Comparison of ENCODE assay signal across 32 cellular contexts in genomic region chr2:832635-833034, GRCh38.
DNase-seq lines count a peak whose midpoint lies in the region; ATAC-seq and TF ChIP-seq lines count a peak whose summit lies in the region.
"Had no signal": no experiment of that assay in that cellular context is flagged by ENCODE, and none has a peak within 500 bp of the region (broad histone marks: within the 10 kb centered on the region; RNA-seq: fewer than 3 reads in every experiment).

No MANE protein-coding gene starts in this region.

- CTCF ChIA-PET in activated CD8-positive, alpha-beta memory T cell treated with anti-CD3 and anti-CD28 coated beads, Interleukin-2, amount 10 ng/mL, durations not matched to agents 7 days and 5 days (lab: Charles Lee) = interaction anchor here (0.7 kb wide), 1 partner anchor 23 kb away, joined by 3 read pairs; no protein-coding TSS in a partner anchor
- CTCF ChIA-PET in PC-9 (lab: Charles Lee) = no interaction called here

- DNase-seq in activated CD8-positive, alpha-beta memory T cell treated with anti-CD3 and anti-CD28 coated beads, Interleukin-2, amount 10 ng/mL, durations not matched to agents 7 days and 5 days = peak; percentile 21
- no peak for DNase-seq in activated CD8-positive, alpha-beta memory T cell treated with anti-CD3 and anti-CD28 coated beads for 24 hours
- DNase-seq in esophagus muscularis mucosa (ENCODE audit: extremely low spot score) (peak; percentile 60), vagina (ENCODE audit: extremely low spot score in 2 of 2) (peak; percentile 16 to 55), PC-9 (no peak), NCI-H1436 (lab: John Stamatoyannopoulos, UW) (no peak)
- DNase-seq: 8988T; ACHN; AML-193; BE2C; C1 segment of cervical spinal cord; Caco-2; Calu3; CD4-positive, alpha-beta memory T cell; CD4-positive, alpha-beta T cell; CD4-positive, CD25-positive, alpha-beta regulatory T cell; CD8-positive, alpha-beta memory T cell; CD8-positive, alpha-beta T cell; COR-L47; DMS 273 treated with DMSO at 0.1 percent for 48 hours; DMS153; DMS53; DMS79; DMS79 treated with DMSO at 0.1 percent for 48 hours; EL had no signal

- H3K36me3 ChIP-seq in esophagus muscularis mucosa = no peaks in the 10 kb centered on the region
- H3K36me3 ChIP-seq in vagina = no peaks in the 10 kb centered on the region
- no peaks in the 10 kb centered on the region for H3K36me3 ChIP-seq in PC-9 (ENCODE audit: low read depth)
- H3K36me3 ChIP-seq: BE2C; BLaER1; BLaER1 treated with 17β-estradiol and CSF1 and Interleukin-3, amounts not matched to agents 10 nM and 100 nM had no signal

- WGBS in esophagus muscularis mucosa = 84% methylated on average over 2 of the region's 2 CpGs

- no peaks in the 10 kb centered on the region for H3K9me2 ChIP-seq in PC-9 (ENCODE audit: insufficient read depth)

- H3F3A ChIP-seq in PC-9 (ENCODE audit: insufficient read depth, low read depth) = no peaks in the 10 kb centered on the region

- H3K27ac Mint-ChIP-seq in activated CD8-positive, alpha-beta memory T cell treated with anti-CD3 and anti-CD28 coated beads, Interleukin-2, amount 10 ng/mL, durations not matched to agents 7 days and 5 days = no peak overlapping the region
- H3K27ac Mint-ChIP-seq: B cell; CD14-positive monocyte; CD4-positive, alpha-beta memory T cell; CD4-positive, alpha-beta T cell; CD4-positive, CD25-positive, alpha-beta regulatory T cell; CD8-positive, alpha-beta memory T cell; CD8-positive, alpha-beta T cell had no signal

- H3K27ac ChIP-seq in esophagus muscularis mucosa (replicated peaks in 1 of 4) (no peak overlapping the region), vagina (no peak overlapping the region), PC-9 (no peak overlapping the region)
- H3K27ac ChIP-seq: 22Rv1; A549; BLaER1; BLaER1 treated with 17β-estradiol and CSF1 and Interleukin-3, amounts not matched to agents 10 nM and 100 nM; C4-2B had no signal

- H3K4me3 Mint-ChIP-seq in activated CD8-positive, alpha-beta memory T cell treated with anti-CD3 and anti-CD28 coated beads, Interleukin-2, amount 10 ng/mL, durations not matched to agents 7 days and 5 days = no peak overlapping the region
- H3K4me3 Mint-ChIP-seq: B cell; CD4-positive, alpha-beta memory T cell; CD4-positive, alpha-beta T cell; CD4-positive, CD25-positive, alpha-beta regulatory T cell; CD8-positive, alpha-beta memory T cell; CD8-positive, alpha-beta T cell had no signal

- no peak overlapping the region for H3K4me3 ChIP-seq in esophagus muscularis mucosa
- H3K4me3 ChIP-seq in vagina = no peak overlapping the region
- H3K4me3 ChIP-seq in PC-9 = no peak overlapping the region
- H3K4me3 ChIP-seq: A549; BLaER1; BLaER1 treated with 17β-estradiol and CSF1 and Interleukin-3, amounts not matched to agents 10 nM and 100 nM had no signal

- no TSS peak for BruUV-seq in PC-9 (replicated peaks; lab: Mats Ljungman, UMichigan)

- TF ChIP-seq CTCF in esophagus muscularis mucosa (IDR thresholded peaks at IDR 0.05) (no peak), vagina (IDR thresholded peaks at IDR 0.05) (no peak), PC-9 (conservative IDR thresholded peaks at IDR 0.05) (no peak)

- no peaks in the 10 kb centered on the region for H3K36me3 Mint-ChIP-seq in activated CD8-positive, alpha-beta memory T cell treated with anti-CD3 and anti-CD28 coated beads, Interleukin-2, amount 10 ng/mL, durations not matched to agents 7 days and 5 days
- H3K36me3 Mint-ChIP-seq: CD14-positive monocyte; CD4-positive, alpha-beta memory T cell; CD4-positive, CD25-positive, alpha-beta regulatory T cell; CD8-positive, alpha-beta memory T cell; CD8-positive, alpha-beta T cell had no signal

- H3K9me3 ChIP-seq in esophagus muscularis mucosa (no peaks in the 10 kb centered on the region), vagina (no peaks in the 10 kb centered on the region), PC-9 (ENCODE audit: insufficient read depth, low read depth) (no peaks in the 10 kb centered on the region)
- H3K9me3 ChIP-seq: A549; BE2C; BLaER1; BLaER1 treated with 17β-estradiol and CSF1 and Interleukin-3, amounts not matched to agents 10 nM and 100 nM; Caco-2 had no signal

- H3K27me3 Mint-ChIP-seq in activated CD8-positive, alpha-beta memory T cell treated with anti-CD3 and anti-CD28 coated beads, Interleukin-2, amount 10 ng/mL, durations not matched to agents 7 days and 5 days = no peaks in the 10 kb centered on the region

- H3K4me1 ChIP-seq in esophagus muscularis mucosa (peaks cover 18 to 30% (median 24%) of the 10 kb centered on the region in 4 donors), vagina (no peaks in the 10 kb centered on the region), PC-9 (replicated peaks; ENCODE audit: insufficient read depth) (no peaks in the 10 kb centered on the region)
- H3K4me1 ChIP-seq: A549, BE2C, BLaER1, Caco-2 had no signal

- intact Hi-C loops in esophagus muscularis mucosa (cut with DNase I) (no loop called here), vagina (cut with DNase I) (no loop called here), PC-9 (cut with micrococcal nuclease; ENCODE audit: unreplicated experiment) (no loop called here)

- TF ChIP-seq POLR2A in esophagus muscularis mucosa (IDR thresholded peaks at IDR 0.05; ENCODE audit: low read depth) = no peak
- no peak for TF ChIP-seq POLR2A in vagina (IDR thresholded peaks at IDR 0.05)

- no peak overlapping the region for H2AFZ ChIP-seq in PC-9

- no peaks in the 10 kb centered on the region for H4K20me1 ChIP-seq in PC-9 (ENCODE audit: insufficient read depth)
- H4K20me1 ChIP-seq: BLaER1; BLaER1 treated with 17β-estradiol and CSF1 and Interleukin-3, amounts not matched to agents 10 nM and 100 nM had no signal

- H3K9me3 Mint-ChIP-seq in activated CD8-positive, alpha-beta memory T cell treated with anti-CD3 and anti-CD28 coated beads, Interleukin-2, amount 10 ng/mL, durations not matched to agents 7 days and 5 days (ENCODE audit: low read depth) = no peaks in the 10 kb centered on the region
- H3K9me3 Mint-ChIP-seq: CD4-positive, alpha-beta T cell; CD4-positive, CD25-positive, alpha-beta regulatory T cell; CD8-positive, alpha-beta memory T cell; CD8-positive, alpha-beta T cell had no signal

- H3K4me2 ChIP-seq in PC-9 = no peak overlapping the region
- H3K4me2 ChIP-seq: A549, BLaER1 had no signal

- POLR2A ChIA-PET in PC-9 (lab: Charles Lee; ENCODE audit: unreplicated experiment) = no interaction called here

- H3K27me3 ChIP-seq in esophagus muscularis mucosa (no peaks in the 10 kb centered on the region), vagina (no peaks in the 10 kb centered on the region), PC-9 (ENCODE audit: insufficient read depth, low read depth) (peaks cover 92% of the 10 kb centered on the region)
- H3K27me3 ChIP-seq: BE2C; BLaER1; BLaER1 treated with 17β-estradiol and CSF1 and Interleukin-3, amounts not matched to agents 10 nM and 100 nM had no signal

- ATAC-seq in activated CD8-positive, alpha-beta memory T cell treated with anti-CD3 and anti-CD28 coated beads, Interleukin-2, amount 10 ng/mL, durations not matched to agents 7 days and 5 days = no peak
- ATAC-seq: A549; CD8-positive, alpha-beta T cell had no signal

- no peak for TF ChIP-seq EP300 in esophagus muscularis mucosa (IDR thresholded peaks at IDR 0.05)

- no peaks in the 10 kb centered on the region for H3K79me2 ChIP-seq in PC-9 (ENCODE audit: low read depth)

- peaks cover 7% of the 10 kb centered on the region for H3K4me1 Mint-ChIP-seq in activated CD8-positive, alpha-beta memory T cell treated with anti-CD3 and anti-CD28 coated beads, Interleukin-2, amount 10 ng/mL, durations not matched to agents 7 days and 5 days

Comparison
In these comparisons a context has a peak if more than half of its experiments do, and no peak if none do; other contexts are left out.
1. DNase-seq: peak in activated CD8-positive, alpha-beta memory T cell treated with anti-CD3 and anti-CD28 coated beads, Interleukin-2, amount 10 ng/mL, durations not matched to agents 7 days and 5 days (single experiment), esophagus muscularis mucosa (single experiment) and vagina (2 of 2); none in activated CD8-positive, alpha-beta memory T cell treated with anti-CD3 and anti-CD28 coated beads for 24 hours (single experiment), PC-9 (0 of 2) and NCI-H1436 (single experiment).